13 cellular contexts compared by ENCODE assay signal in the genomic region with DNA sequence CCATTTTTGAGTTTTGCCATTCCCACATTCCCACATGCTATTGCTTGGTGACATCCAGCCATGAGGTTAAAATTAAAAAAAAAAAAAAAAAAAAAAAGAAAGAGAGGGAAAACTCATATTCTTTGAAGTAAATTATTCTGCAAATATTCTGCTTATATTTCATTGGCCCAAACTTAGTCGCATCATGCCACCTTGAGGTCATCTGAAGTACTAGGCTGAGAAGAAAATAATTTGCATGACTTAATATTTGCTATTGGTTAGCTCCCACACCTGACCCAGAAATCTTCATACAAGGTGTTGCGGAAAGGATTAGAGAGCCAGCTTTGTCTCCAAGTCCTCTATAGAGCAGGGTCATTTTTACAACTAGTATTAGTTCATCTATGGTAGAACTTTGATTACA.
DNase-seq lines count a peak whose midpoint lies in the region; ATAC-seq and TF ChIP-seq lines count a peak whose summit lies in the region.
"Had no signal": no experiment of that assay in that cellular context is flagged by ENCODE, and none has a peak within 500 bp of the region (broad histone marks: within the 10 kb centered on the region; RNA-seq: fewer than 3 reads in every experiment).

No MANE protein-coding gene starts in this region.

- H2AFZ ChIP-seq in GM23338, result no peak overlapping the region

- H3F3A ChIP-seq in GM23338 (replicated peaks; ENCODE audit: low read depth), result no peaks in the 10 kb centered on the region

- peak; percentile 24 for DNase-seq in BE2C
- DNase-seq in GM23338 (ENCODE audit: low spot score), result peak; percentile 58
- peak; percentile 57 for DNase-seq in NCI-H2171 treated with DMSO at 0.1 percent for 48 hours (lab: John Stamatoyannopoulos, UW)
- DNase-seq in chondrocyte (ENCODE audit: low spot score), result no peak
- no peak for DNase-seq in activated naive CD4-positive, alpha-beta T cell treated with anti-CD3 and anti-CD28 coated beads for 36 hours
- DNase-seq in MG63, result no peak
- no peak for DNase-seq in activated T-cell treated with anti-CD3 and anti-CD28 coated beads, Interleukin-2, amount 50 U/mL, for 72 hours
- DNase-seq: activated gamma-delta T cell, left ventricle myocardium superior had no signal

- H3K36me3 ChIP-seq in BE2C (no peaks in the 10 kb centered on the region), GM23338 (ENCODE audit: insufficient read depth) (no peaks in the 10 kb centered on the region), MG63 (no peaks in the 10 kb centered on the region)
- H3K36me3 ChIP-seq: suprapubic skin had no signal

- H3K27me3 ChIP-seq in BE2C (no peaks in the 10 kb centered on the region), GM23338 (ENCODE audit: insufficient read depth) (no peaks in the 10 kb centered on the region), MG63 (no peaks in the 10 kb centered on the region)
- H3K27me3 ChIP-seq: suprapubic skin had no signal

- H3K27ac Mint-ChIP-seq in GM23338 (no peak overlapping the region), chondrocyte (ENCODE audit: unreplicated experiment) (no peak overlapping the region)
- no peak overlapping the region for H3K27ac Mint-ChIP-seq in activated naive CD4-positive, alpha-beta T cell treated with anti-CD3 and anti-CD28 coated beads for 36 hours
- H3K27ac Mint-ChIP-seq in activated T-cell treated with anti-CD3 and anti-CD28 coated beads, Interleukin-2, amount 50 U/mL, for 72 hours, result no peak overlapping the region
- H3K27ac Mint-ChIP-seq: T-helper 1 cell treated with Interleukin-12 subunit alpha and Interleukin-12 subunit beta and Interleukin-4 antibody, amounts not matched to agents 30 μg/mL and 1 μg/mL, for 36 hours had no signal

- H3K79me2 ChIP-seq in GM23338 (replicated peaks; ENCODE audit: insufficient read depth), result no peaks in the 10 kb centered on the region

- H3K9me2 ChIP-seq in GM23338 (ENCODE audit: insufficient read depth), result no peaks in the 10 kb centered on the region

- no peaks in the 10 kb centered on the region for H3K36me3 Mint-ChIP-seq in GM23338 (ENCODE audit: low read depth)
- no peaks in the 10 kb centered on the region for H3K36me3 Mint-ChIP-seq in chondrocyte (ENCODE audit: low read depth)
- H3K36me3 Mint-ChIP-seq in activated naive CD4-positive, alpha-beta T cell treated with anti-CD3 and anti-CD28 coated beads for 36 hours (ENCODE audit: low read depth), result no peaks in the 10 kb centered on the region
- no peaks in the 10 kb centered on the region for H3K36me3 Mint-ChIP-seq in activated T-cell treated with anti-CD3 and anti-CD28 coated beads, Interleukin-2, amount 50 U/mL, for 72 hours (ENCODE audit: insufficient read depth in 2 of 2)

- H3K9me3 Mint-ChIP-seq in GM23338, result no peaks in the 10 kb centered on the region
- H3K9me3 Mint-ChIP-seq in chondrocyte (ENCODE audit: low read depth), result peaks cover 3% of the 10 kb centered on the region
- no peaks in the 10 kb centered on the region for H3K9me3 Mint-ChIP-seq in activated naive CD4-positive, alpha-beta T cell treated with anti-CD3 and anti-CD28 coated beads for 36 hours
- no peaks in the 10 kb centered on the region for H3K9me3 Mint-ChIP-seq in activated T-cell treated with anti-CD3 and anti-CD28 coated beads, Interleukin-2, amount 50 U/mL, for 72 hours
- H3K9me3 Mint-ChIP-seq: T-helper 1 cell treated with Interleukin-12 subunit alpha and Interleukin-12 subunit beta and Interleukin-4 antibody, amounts not matched to agents 30 μg/mL and 1 μg/mL, for 36 hours had no signal

- H3K4me3 ChIP-seq in BE2C (ENCODE audit: low read depth, low read length), result no peak overlapping the region
- no peak overlapping the region for H3K4me3 ChIP-seq in GM23338
- no peak overlapping the region for H3K4me3 ChIP-seq in MG63
- H3K4me3 ChIP-seq: skin epidermis, suprapubic skin had no signal

- intact Hi-C loops in activated naive CD4-positive, alpha-beta T cell treated with anti-CD3 and anti-CD28 coated beads for 36 hours (cut with micrococcal nuclease), result no loop called here

- ATAC-seq in GM23338, result peak; percentile 36; the same call in 1 of the 3 replicates
- no peak for ATAC-seq in GM21825 (IDR thresholded peaks at IDR 0.05; ENCODE audit: unreplicated experiment)
- no peak for ATAC-seq in activated T-cell treated with anti-CD3 and anti-CD28 coated beads, Interleukin-2, amount 50 U/mL, for 72 hours (replicated peaks in 1 of 2)
- ATAC-seq: left ventricle myocardium superior had no signal

- H3K4me2 ChIP-seq in GM23338, result no peak overlapping the region

- TF ChIP-seq CTCF in BE2C (IDR thresholded peaks at IDR 0.05; ENCODE audit: low read depth, low read length), result peak; percentile 55
- TF ChIP-seq CTCF in GM23338 (conservative IDR thresholded peaks at IDR 0.05; ENCODE audit: low read depth in 2 of 2), result peak; percentile 63 to 67
- TF ChIP-seq CTCF in chondrocyte (IDR thresholded peaks at IDR 0.05), result peak; percentile 73

- H3K27me3 Mint-ChIP-seq in GM23338 (ENCODE audit: insufficient read depth, low read depth, poor library complexity) (no peaks in the 10 kb centered on the region), chondrocyte (ENCODE audit: low read depth) (no peaks in the 10 kb centered on the region)
- peaks cover 4% of the 10 kb centered on the region for H3K27me3 Mint-ChIP-seq in activated naive CD4-positive, alpha-beta T cell treated with anti-CD3 and anti-CD28 coated beads for 36 hours (ENCODE audit: low read depth)
- no peaks in the 10 kb centered on the region for H3K27me3 Mint-ChIP-seq in activated T-cell treated with anti-CD3 and anti-CD28 coated beads, Interleukin-2, amount 50 U/mL, for 72 hours (ENCODE audit: low read depth)

- H3K4me3 Mint-ChIP-seq in GM23338, result no peak overlapping the region
- no peak overlapping the region for H3K4me3 Mint-ChIP-seq in chondrocyte (ENCODE audit: unreplicated experiment)
- H3K4me3 Mint-ChIP-seq in activated naive CD4-positive, alpha-beta T cell treated with anti-CD3 and anti-CD28 coated beads for 36 hours, result no peak overlapping the region
- no peak overlapping the region for H3K4me3 Mint-ChIP-seq in activated T-cell treated with anti-CD3 and anti-CD28 coated beads, Interleukin-2, amount 50 U/mL, for 72 hours
- H3K4me3 Mint-ChIP-seq: T-helper 1 cell treated with Interleukin-12 subunit alpha and Interleukin-12 subunit beta and Interleukin-4 antibody, amounts not matched to agents 30 μg/mL and 1 μg/mL, for 36 hours had no signal

- no peak overlapping the region for H3K27ac ChIP-seq in GM23338 (ENCODE audit: low read depth)
- H3K27ac ChIP-seq: skin epidermis, suprapubic skin had no signal

- H3K4me1 ChIP-seq in BE2C, result peaks cover 22% of the 10 kb centered on the region
- no peaks in the 10 kb centered on the region for H3K4me1 ChIP-seq in GM23338 (ENCODE audit: insufficient read depth)
- H3K4me1 ChIP-seq: suprapubic skin had no signal

- no peaks in the 10 kb centered on the region for H4K20me1 ChIP-seq in GM23338 (replicated peaks; ENCODE audit: insufficient read depth)

- CTCF ChIA-PET in activated naive CD4-positive, alpha-beta T cell treated with anti-CD3 and anti-CD28 coated beads for 36 hours (lab: Charles Lee), result interaction anchor here (0.6 kb wide), 2 partner anchors 24 to 133 kb away, joined by 3 read pairs; no protein-coding TSS in a partner anchor

- H3K4me1 Mint-ChIP-seq in GM23338 (no peaks in the 10 kb centered on the region), chondrocyte (ENCODE audit: low read depth) (no peaks in the 10 kb centered on the region)
- H3K4me1 Mint-ChIP-seq in activated naive CD4-positive, alpha-beta T cell treated with anti-CD3 and anti-CD28 coated beads for 36 hours (ENCODE audit: low read depth), result no peaks in the 10 kb centered on the region
- no peaks in the 10 kb centered on the region for H3K4me1 Mint-ChIP-seq in activated T-cell treated with anti-CD3 and anti-CD28 coated beads, Interleukin-2, amount 50 U/mL, for 72 hours (ENCODE audit: low read depth)

- H3K9me3 ChIP-seq in BE2C (no peaks in the 10 kb centered on the region), MG63 (no peaks in the 10 kb centered on the region)
- H3K9me3 ChIP-seq: suprapubic skin had no signal

Comparison
In these comparisons a context has a peak if more than half of its experiments do, and no peak if none do; other contexts are left out.
1. DNase-seq: peak in BE2C (single experiment), GM23338 (single experiment) and NCI-H2171 treated with DMSO at 0.1 percent for 48 hours (single experiment); none in chondrocyte (single experiment), activated naive CD4-positive, alpha-beta T cell treated with anti-CD3 and anti-CD28 coated beads for 36 hours (single experiment), MG63 (single experiment) and activated T-cell treated with anti-CD3 and anti-CD28 coated beads, Interleukin-2, amount 50 U/mL, for 72 hours (0 of 2).
2. Peak in every context shown above with its lines, with median percentiles within 50 percentile points of each other: CTCF ChIP-seq.